20 cellular contexts compared by ENCODE assay signal in genomic region chr5:34548086-34548403, GRCh38.
DNase-seq lines count a peak whose midpoint lies in the region; ATAC-seq, FAIRE-seq and TF ChIP-seq lines count a peak whose summit lies in the region.
"Had no signal": no experiment of that assay in that cellular context is flagged by ENCODE, and none has a peak within 500 bp of the region (broad histone marks: within the 10 kb centered on the region; RNA-seq: fewer than 3 reads in every experiment).

No MANE protein-coding gene starts in this region.

- no peaks in the 10 kb centered on the region for H4K20me1 ChIP-seq in H9 (ENCODE audit: control insufficient read depth, insufficient read depth, insufficient read length)
- no peaks in the 10 kb centered on the region for H4K20me1 ChIP-seq in PC-9 (ENCODE audit: insufficient read depth)
- no peaks in the 10 kb centered on the region for H4K20me1 ChIP-seq in hepatocyte (ENCODE audit: insufficient read depth, poor library complexity, severe bottlenecking)
- H4K20me1 ChIP-seq in neural progenitor cell (ENCODE audit: low read depth): no peaks in the 10 kb centered on the region
- no peaks in the 10 kb centered on the region for H4K20me1 ChIP-seq in HepG2 (ENCODE audit: insufficient read depth, low read length)
- H4K20me1 ChIP-seq: BLaER1 treated with 17β-estradiol and CSF1 and Interleukin-3, amounts not matched to agents 10 nM and 100 nM had no signal

- intact Hi-C loops in PC-9 (cut with micrococcal nuclease; ENCODE audit: unreplicated experiment): no loop called here
- intact Hi-C loops in HepG2 (cut with micrococcal nuclease; ENCODE audit: unreplicated experiment): no loop called here

- no peak overlapping the region for H3K23ac ChIP-seq in H9 (ENCODE audit: insufficient read length, low read depth, low read length)

- no peak overlapping the region for H3K4me3 Mint-ChIP-seq in H9
- H3K4me3 Mint-ChIP-seq in neural progenitor cell: no peak overlapping the region
- H3K4me3 Mint-ChIP-seq: CD4-positive, CD25-positive, alpha-beta regulatory T cell; HFFc6; IgD-negative memory B cell had no signal

- no peak overlapping the region for H3K4me2 ChIP-seq in H9 (ENCODE audit: insufficient read depth, insufficient read length, low read length)
- H3K4me2 ChIP-seq in PC-9: no peak overlapping the region
- no peak overlapping the region for H3K4me2 ChIP-seq in hepatocyte
- peak overlapping the region; percentile 21 for H3K4me2 ChIP-seq in neural progenitor cell
- no peak overlapping the region for H3K4me2 ChIP-seq in HepG2 (ENCODE audit: low read depth, low read length)
- H3K4me2 ChIP-seq: BLaER1 treated with 17β-estradiol and CSF1 and Interleukin-3, amounts not matched to agents 10 nM and 100 nM had no signal

- H3K27me3 ChIP-seq in H9 (ENCODE audit: insufficient read depth, low read length) (no peaks in the 10 kb centered on the region), PC-9 (ENCODE audit: insufficient read depth, low read depth) (no peaks in the 10 kb centered on the region), hepatocyte (no peaks in the 10 kb centered on the region), neural progenitor cell (no peaks in the 10 kb centered on the region), HepG2 (ENCODE audit: control insufficient read depth in 1 of 2, insufficient read depth in 2 of 2, low read length in 2 of 2) (no peaks in the 10 kb centered on the region; a peak in 1 of 5 replicates)
- H3K27me3 ChIP-seq: BLaER1 treated with 17β-estradiol and CSF1 and Interleukin-3, amounts not matched to agents 10 nM and 100 nM had no signal

- peak overlapping the region; percentile 74 for H3K27ac ChIP-seq in H9 (ENCODE audit: insufficient read length, low read depth, low read length)
- no peak overlapping the region for H3K27ac ChIP-seq in PC-9
- peak overlapping the region; percentile 16 for H3K27ac ChIP-seq in hepatocyte
- H3K27ac ChIP-seq in neural progenitor cell: no peak overlapping the region
- H3K27ac ChIP-seq in HepG2 (ENCODE audit: extremely low read length, insufficient read depth, low read length): no peak overlapping the region
- H3K27ac ChIP-seq: BLaER1 treated with 17β-estradiol and CSF1 and Interleukin-3, amounts not matched to agents 10 nM and 100 nM had no signal

- no peak overlapping the region for H3K4ac ChIP-seq in H9 (ENCODE audit: low read depth, low read length)

- no peaks in the 10 kb centered on the region for H3K79me2 ChIP-seq in H9 (ENCODE audit: insufficient read depth, low read length)
- H3K79me2 ChIP-seq in PC-9 (ENCODE audit: low read depth): no peaks in the 10 kb centered on the region
- H3K79me2 ChIP-seq in hepatocyte: no peaks in the 10 kb centered on the region
- H3K79me2 ChIP-seq in neural progenitor cell (ENCODE audit: low read depth): no peaks in the 10 kb centered on the region
- H3K79me2 ChIP-seq in HepG2 (ENCODE audit: insufficient read depth, low read length): no peaks in the 10 kb centered on the region

- H2BK20ac ChIP-seq in H9 (ENCODE audit: low read depth, low read length, poor library complexity, severe bottlenecking): no peak overlapping the region

- H3K9me3 ChIP-seq in H9 (ENCODE audit: control insufficient read depth, low read depth, low read length) (peaks cover 35% of the 10 kb centered on the region), PC-9 (ENCODE audit: insufficient read depth, low read depth) (peaks cover 39% of the 10 kb centered on the region), hepatocyte (ENCODE audit: low read depth) (no peaks in the 10 kb centered on the region), neural progenitor cell (ENCODE audit: low read depth) (no peaks in the 10 kb centered on the region), HepG2 (ENCODE audit: low read length) (peaks cover 22% of the 10 kb centered on the region)

- H3K4me1 ChIP-seq in H9 (ENCODE audit: insufficient read depth, low read length): 0 out of 2 replicates have a peak, but pooled peaks cover 4% of the 10 kb centered on the region
- H3K4me1 ChIP-seq in PC-9 (replicated peaks; ENCODE audit: insufficient read depth): no peaks in the 10 kb centered on the region
- peaks cover 22% of the 10 kb centered on the region for H3K4me1 ChIP-seq in hepatocyte (ENCODE audit: insufficient read depth)
- H3K4me1 ChIP-seq in neural progenitor cell: peaks cover 19% of the 10 kb centered on the region
- peaks cover 16% of the 10 kb centered on the region for H3K4me1 ChIP-seq in HepG2 (ENCODE audit: insufficient read depth, low read length)

- CTCF ChIA-PET in PC-9 (lab: Charles Lee) (no interaction called here), HepG2 (lab: Yijun Ruan, JAX; ENCODE audit: low intra/inter-chr PET ratio, low total read pairs) (no interaction called here)

- no peak overlapping the region for H4K91ac ChIP-seq in H9 (ENCODE audit: insufficient read length, low read depth, low read length)

- no peak for FAIRE-seq in HepG2 (lab: Jason Lieb, UNC)
- FAIRE-seq: GM12878, GM18507, HTR-8/SVneo had no signal

- H2BK5ac ChIP-seq in H9 (ENCODE audit: insufficient read length, low read length): no peak overlapping the region

- no peak for TF ChIP-seq RAD21 in HepG2 (CRISPR knock-in tag; IDR thresholded peaks at IDR 0.05)

- ATAC-seq in HepG2: no peak
- ATAC-seq: GM12878 had no signal

- H3F3A ChIP-seq in PC-9 (ENCODE audit: insufficient read depth, low read depth) (no peaks in the 10 kb centered on the region), neural progenitor cell (ENCODE audit: low read depth) (no peaks in the 10 kb centered on the region)

- peaks cover 33 to 49% (median 45%) of the 10 kb centered on the region in 3 experiments for H3K36me3 Mint-ChIP-seq in H9 (ENCODE audit: insufficient read depth in 1 of 3, low read depth in 3 of 3)
- H3K36me3 Mint-ChIP-seq in neural progenitor cell: peaks cover 2% of the 10 kb centered on the region
- H3K36me3 Mint-ChIP-seq: CD4-positive, CD25-positive, alpha-beta regulatory T cell had no signal

- no peak overlapping the region for H2BK120ac ChIP-seq in H9 (ENCODE audit: low read depth, low read length, poor library complexity, severe bottlenecking)

- H3K56ac ChIP-seq in H9 (ENCODE audit: insufficient read length, low read depth, low read length): no peak overlapping the region

- 0 out of 2 replicates have a peak, but pooled peaks cover 5% of the 10 kb centered on the region for H3K9me2 ChIP-seq in PC-9 (ENCODE audit: insufficient read depth)
- no peaks in the 10 kb centered on the region for H3K9me2 ChIP-seq in hepatocyte (replicated peaks; ENCODE audit: insufficient read depth)

- H3K9ac ChIP-seq in H9 (ENCODE audit: extremely low read depth, insufficient read length, low read length) (no peak overlapping the region), neural progenitor cell (no peak overlapping the region), HepG2 (ENCODE audit: insufficient read depth, low read depth, low read length) (no peak overlapping the region)
- H3K9ac ChIP-seq: BLaER1 treated with 17β-estradiol and CSF1 and Interleukin-3, amounts not matched to agents 10 nM and 100 nM had no signal

- BruUV-seq in PC-9 (replicated peaks; lab: Mats Ljungman, UMichigan) (no TSS peak), HepG2 (replicated peaks; lab: Mats Ljungman, UMichigan) (no TSS peak)

- H3K27ac Mint-ChIP-seq in H9 (peak overlapping the region; percentile 24 to 83 (median 46)), neural progenitor cell (peak overlapping the region; percentile 57)
- H3K27ac Mint-ChIP-seq: CD4-positive, CD25-positive, alpha-beta regulatory T cell; HFFc6; IgD-negative memory B cell had no signal

- no peaks in the 10 kb centered on the region for H3K79me1 ChIP-seq in H9 (ENCODE audit: insufficient read depth, low read depth, low read length, poor library complexity, severe bottlenecking)

- H3K14ac ChIP-seq in H9 (ENCODE audit: insufficient read depth, low read length): no peak overlapping the region

- POLR2A ChIA-PET in PC-9 (lab: Charles Lee; ENCODE audit: unreplicated experiment): no interaction called here
- POLR2A ChIA-PET in HepG2 (lab: Yijun Ruan, JAX): no interaction called here

- H4K5ac ChIP-seq in H9 (ENCODE audit: insufficient read length, low read depth, low read length): no peak overlapping the region

- no peak overlapping the region for H2AK5ac ChIP-seq in H9 (ENCODE audit: insufficient read length, low read length)

- DNase-seq in H9 (peak; percentile 54), PC-9 (no peak), hepatocyte (ENCODE audit: low spot score) (no peak), neural progenitor cell (ENCODE audit: low spot score) (no peak), T-helper 1 cell (no peak), middle frontal gyrus (ENCODE audit: extremely low spot score, low spot score) (no peak), HepG2 (ENCODE audit: low spot score) (no peak), NCI-H446 (lab: John Stamatoyannopoulos, UW) (no peak)
- DNase-seq: ACHN; Calu3; CD4-positive, CD25-positive, alpha-beta regulatory T cell; DMS 273 treated with DMSO at 0.1 percent for 48 hours; GOT3; HCEC 1CT; HFFc6 had no signal

- H4K8ac ChIP-seq in H9 (replicated peaks; ENCODE audit: insufficient read length, low read depth, low read length): no peak overlapping the region

- H3K9me3 Mint-ChIP-seq in H9 (peaks cover 46 to 50% of the 10 kb centered on the region in 2 experiments), neural progenitor cell (peaks cover 27% of the 10 kb centered on the region)

- H3T11ph ChIP-seq in H9 (ENCODE audit: low read length): no peak overlapping the region

- H3K36me3 ChIP-seq in PC-9 (ENCODE audit: low read depth): no peaks in the 10 kb centered on the region
- H3K36me3 ChIP-seq in hepatocyte (replicated peaks; ENCODE audit: insufficient read depth, low read depth): no peaks in the 10 kb centered on the region
- H3K36me3 ChIP-seq in neural progenitor cell: no peaks in the 10 kb centered on the region
- no peaks in the 10 kb centered on the region for H3K36me3 ChIP-seq in HepG2 (replicated peaks in 1 of 2; ENCODE audit: control insufficient read depth in 1 of 2, insufficient read depth in 2 of 2, low read length in 2 of 2)

- WGBS in H9 (ENCODE audit: extremely low coverage, insufficient read length, low lambda C conversion rate): no CpG with 5 or more reads among the region's 1 CpG
- WGBS in hepatocyte (ENCODE audit: low lambda C conversion rate, missing lambda C conversion rate): 87% methylated on average over 1 of the region's 1 CpG
- WGBS in HepG2 (ENCODE audit: low lambda C conversion rate): 41% methylated on average over 1 of the region's 1 CpG

- H2BK15ac ChIP-seq in H9 (ENCODE audit: low read depth, low read length): no peak overlapping the region

- no peak overlapping the region for H2BK12ac ChIP-seq in H9 (ENCODE audit: insufficient read length, low read depth, low read length)

- no peak for TF ChIP-seq EP300 in HepG2 (IDR thresholded peaks at IDR 0.05; ENCODE audit: low read depth in 2 of 2, low read length in 2 of 2)
- no peak for TF ChIP-seq EP300 in HepG2 (CRISPR knock-in tag; IDR thresholded peaks at IDR 0.05; ENCODE audit: borderline replicate concordance)

- in situ Hi-C loops in HepG2 (cut with HindIII; ENCODE audit: extremely low pct_ligation_motif_present, low pct_unique_long_range_greater_than_20kb): no loop called here

- H3K23me2 ChIP-seq in H9 (ENCODE audit: insufficient read length, low read depth, low read length, poor library complexity, severe bottlenecking): no peaks in the 10 kb centered on the region

- H2AFZ ChIP-seq in H9 (ENCODE audit: low read length) (no peak overlapping the region), PC-9 (0 out of 2 replicates have a peak overlapping the region, but pooled peaks have one; percentile 2), hepatocyte (peak overlapping the region; percentile 26), neural progenitor cell (replicated peaks) (no peak overlapping the region), HepG2 (ENCODE audit: low read length) (no peak overlapping the region)

- H3K4me3 ChIP-seq in PC-9: no peak overlapping the region
- H3K4me3 ChIP-seq in hepatocyte: no peak overlapping the region
- H3K4me3 ChIP-seq in neural progenitor cell: no peak overlapping the region
- no peak overlapping the region for H3K4me3 ChIP-seq in HepG2 (replicated peaks in 1 of 3; ENCODE audit: insufficient read depth in 1 of 3, low read depth in 2 of 3, low read length in 3 of 3)
- H3K4me3 ChIP-seq: BLaER1 treated with 17β-estradiol and CSF1 and Interleukin-3, amounts not matched to agents 10 nM and 100 nM; GM12878 had no signal

- no peak for TF ChIP-seq POLR2A in HepG2 (IDR thresholded peaks at IDR 0.05; ENCODE audit: insufficient read depth in 1 of 2, low read depth in 2 of 2, low read length in 2 of 2)

- no peak overlapping the region for H3K18ac ChIP-seq in H9 (ENCODE audit: insufficient read length, low read depth, low read length)

- H3K4me1 Mint-ChIP-seq in H9 (peaks cover 22 to 26% of the 10 kb centered on the region in 2 experiments), neural progenitor cell (peaks cover 13% of the 10 kb centered on the region)
- H3K4me1 Mint-ChIP-seq: CD4-positive, CD25-positive, alpha-beta regulatory T cell had no signal

- TF ChIP-seq CTCF in H9 (conservative IDR thresholded peaks at IDR 0.05): no peak
- no peak for TF ChIP-seq CTCF in PC-9 (conservative IDR thresholded peaks at IDR 0.05)
- no peak for TF ChIP-seq CTCF in hepatocyte (IDR thresholded peaks at IDR 0.05; ENCODE audit: poor library complexity)
- no peak for TF ChIP-seq CTCF in neural progenitor cell (IDR thresholded peaks at IDR 0.05)
- TF ChIP-seq CTCF in HepG2 (CRISPR knock-in tag; IDR thresholded peaks at IDR 0.05): no peak

- H3K27me3 Mint-ChIP-seq in H9 (ENCODE audit: low read depth): peaks cover 2% of the 10 kb centered on the region; the same call in 1 of the 2 replicates
- H3K27me3 Mint-ChIP-seq in neural progenitor cell (ENCODE audit: insufficient read depth, low read depth): peaks cover 5% of the 10 kb centered on the region
- H3K27me3 Mint-ChIP-seq: CD4-positive, CD25-positive, alpha-beta regulatory T cell had no signal

Comparison
In these comparisons a context has a peak if more than half of its experiments do, and no peak if none do; other contexts are left out.
1. H2AFZ ChIP-seq: peak in PC-9 (single experiment) and hepatocyte (single experiment); none in H9 (single experiment), neural progenitor cell (single experiment) and HepG2 (single experiment).
2. H3K27ac ChIP-seq: peak in H9 (single experiment) and hepatocyte (single experiment); none in PC-9 (single experiment), neural progenitor cell (single experiment) and HepG2 (single experiment).